9 cellular contexts compared by ENCODE assay signal in genomic region chr2:54599914-54600313, GRCh38.
DNase-seq lines count a peak whose midpoint lies in the region; ATAC-seq, FAIRE-seq and TF ChIP-seq lines count a peak whose summit lies in the region.
"Had no signal": no experiment of that assay in that cellular context is flagged by ENCODE, and none has a peak within 500 bp of the region (broad histone marks: within the 10 kb centered on the region; RNA-seq: fewer than 3 reads in every experiment).

No MANE protein-coding gene starts in this region.

- in situ Hi-C loops in mammary epithelial cell (cut with MboI; ENCODE audit: low sequenced_read_pairs in 2 of 2) = no loop called here

- intact Hi-C loops in activated CD4-positive, alpha-beta T cell treated with anti-CD3 and anti-CD28 coated beads, Interleukin-2, amount 10 ng/mL, durations not matched to agents 24 days and 14 days (cut with micrococcal nuclease) = loop anchor here (5.0 kb wide), 1 partner anchor 42 kb away; no protein-coding TSS in a partner anchor
- intact Hi-C loops in mammary epithelial cell (cut with micrococcal nuclease) = loop anchor here (1.0 kb wide), 1 partner anchor 42 kb away; no protein-coding TSS in a partner anchor
- intact Hi-C loops in lower lobe of right lung (cut with DNase I) = no loop called here

- no peak for TF ChIP-seq CTCF in mammary epithelial cell (conservative IDR thresholded peaks at IDR 0.05 in 1 of 2, IDR thresholded peaks at IDR 0.05 in 1 of 2; ENCODE audit: extremely low read depth in 1 of 2, insufficient read depth in 1 of 2, low read depth in 1 of 2, low read length in 2 of 2)
- TF ChIP-seq CTCF in lower lobe of right lung (IDR thresholded peaks at IDR 0.05) = no peak
- no peak for TF ChIP-seq CTCF in upper lobe of left lung (IDR thresholded peaks at IDR 0.05)

- H4K20me1 ChIP-seq in mammary epithelial cell (ENCODE audit: insufficient read depth, low read length) = no peaks in the 10 kb centered on the region

- H3K4me2 ChIP-seq in mammary epithelial cell (ENCODE audit: insufficient read depth, low read depth, low read length) = peak overlapping the region; percentile 39

- ATAC-seq in lower lobe of right lung (peak; percentile 15 to 36), upper lobe of left lung (ENCODE audit: low FRiP score in 2 of 2) (no peak)

- CTCF ChIA-PET in mammary epithelial cell (lab: Charles Lee; ENCODE audit: low non-redundant PET) = interaction anchor here (0.6 kb wide), 1 partner anchor 142 kb away, joined by 5 read pairs; no protein-coding TSS in a partner anchor

- peak; percentile 81 for DNase-seq in activated CD4-positive, alpha-beta T cell treated with anti-CD3 and anti-CD28 coated beads, Interleukin-2, amount 10 ng/mL, durations not matched to agents 24 days and 14 days
- DNase-seq in activated CD4-positive, alpha-beta T cell treated with anti-CD3 and anti-CD28 coated beads, Interleukin-2, amount 50 U/mL, for 1 hour = no peak
- DNase-seq in mammary epithelial cell = peak; percentile 95
- peak; percentile 61 for DNase-seq in lower lobe of right lung
- peak in 1 of 2 donors; percentile 41 for DNase-seq in upper lobe of left lung
- no peak for DNase-seq in hypothalamus (lab: John Stamatoyannopoulos, UW)
- DNase-seq in H54 (ENCODE audit: insufficient read length, low spot score) = no peak
- no peak for DNase-seq in SW 1271 (lab: John Stamatoyannopoulos, UW)

- H3K9me3 Mint-ChIP-seq in activated CD4-positive, alpha-beta T cell treated with anti-CD3 and anti-CD28 coated beads, Interleukin-2, amount 10 ng/mL, durations not matched to agents 24 days and 14 days = no peaks in the 10 kb centered on the region

- no peaks in the 10 kb centered on the region for H3K27me3 ChIP-seq in mammary epithelial cell (ENCODE audit: insufficient read depth, low read length)
- H3K27me3 ChIP-seq in lower lobe of right lung (ENCODE audit: low read depth) = no peaks in the 10 kb centered on the region
- H3K27me3 ChIP-seq in upper lobe of left lung = no peaks in the 10 kb centered on the region

- H2AFZ ChIP-seq in mammary epithelial cell (ENCODE audit: low read depth, low read length) = peak overlapping the region; percentile 30

- H3K4me3 Mint-ChIP-seq in activated CD4-positive, alpha-beta T cell treated with anti-CD3 and anti-CD28 coated beads, Interleukin-2, amount 10 ng/mL, durations not matched to agents 24 days and 14 days = peak overlapping the region; percentile 21

- H3K27me3 Mint-ChIP-seq in activated CD4-positive, alpha-beta T cell treated with anti-CD3 and anti-CD28 coated beads, Interleukin-2, amount 10 ng/mL, durations not matched to agents 24 days and 14 days = no peaks in the 10 kb centered on the region

- H3K4me1 ChIP-seq in mammary epithelial cell (ENCODE audit: insufficient read depth, low read length) = peaks cover 31% of the 10 kb centered on the region
- H3K4me1 ChIP-seq in lower lobe of right lung = peaks cover 96% of the 10 kb centered on the region
- peaks cover 93 to 100% (median 95%) of the 10 kb centered on the region in 4 donors for H3K4me1 ChIP-seq in upper lobe of left lung

- H3K4me1 Mint-ChIP-seq in activated CD4-positive, alpha-beta T cell treated with anti-CD3 and anti-CD28 coated beads, Interleukin-2, amount 10 ng/mL, durations not matched to agents 24 days and 14 days = peaks cover 96% of the 10 kb centered on the region

- peaks cover 93% of the 10 kb centered on the region for H3K79me2 ChIP-seq in mammary epithelial cell (ENCODE audit: insufficient read depth, low read length)

- TSS peak; percentile 23 for BruUV-seq in mammary epithelial cell (replicated peaks; lab: Mats Ljungman, UMichigan)

- no peak overlapping the region for H3K4me3 ChIP-seq in mammary epithelial cell (replicated peaks in 1 of 3; ENCODE audit: insufficient read depth in 1 of 3, low read depth in 2 of 3, low read length in 3 of 3)
- no peak overlapping the region for H3K4me3 ChIP-seq in lower lobe of right lung
- no peak overlapping the region for H3K4me3 ChIP-seq in upper lobe of left lung

- H3K27ac ChIP-seq in mammary epithelial cell (ENCODE audit: insufficient read depth, low read depth, low read length) = peak overlapping the region; percentile 93
- peak overlapping the region; percentile 51 for H3K27ac ChIP-seq in lower lobe of right lung
- peak overlapping the region; percentile 33 to 82 (median 75) for H3K27ac ChIP-seq in upper lobe of left lung

- H3K36me3 Mint-ChIP-seq in activated CD4-positive, alpha-beta T cell treated with anti-CD3 and anti-CD28 coated beads, Interleukin-2, amount 10 ng/mL, durations not matched to agents 24 days and 14 days (ENCODE audit: low read depth) = peaks cover 29% of the 10 kb centered on the region

- WGBS in mammary epithelial cell (ENCODE audit: low coverage, missing lambda C conversion rate) = 0% methylated on average over 4 of the region's 4 CpGs
- WGBS in upper lobe of left lung, 2 donors = 48 to 51% methylated on average over 2 to 4 of the region's 4 CpGs

- no peaks in the 10 kb centered on the region for H3K9me3 ChIP-seq in mammary epithelial cell (replicated peaks; ENCODE audit: insufficient read depth, low read length)
- H3K9me3 ChIP-seq in lower lobe of right lung = no peaks in the 10 kb centered on the region
- H3K9me3 ChIP-seq in upper lobe of left lung = no peaks in the 10 kb centered on the region

- dilution Hi-C loops in mammary epithelial cell (cut with HindIII; ENCODE audit: low sequenced_read_pairs) = no loop called here

- peak in 1 of 4 donors; percentile 53 for TF ChIP-seq EP300 in upper lobe of left lung (IDR thresholded peaks at IDR 0.05)

- no peak for TF ChIP-seq POLR2A in upper lobe of left lung (IDR thresholded peaks at IDR 0.05)
- TF ChIP-seq POLR2A in H54 (IDR thresholded peaks at IDR 0.05; ENCODE audit: low read depth, low read length) = no peak

- peak overlapping the region; percentile 91 for H3K27ac Mint-ChIP-seq in activated CD4-positive, alpha-beta T cell treated with anti-CD3 and anti-CD28 coated beads, Interleukin-2, amount 10 ng/mL, durations not matched to agents 24 days and 14 days

- no peak for FAIRE-seq in H54 (lab: Jason Lieb, UNC)
- FAIRE-seq: A204.1 had no signal

- peak overlapping the region; percentile 75 for H3K9ac ChIP-seq in mammary epithelial cell (ENCODE audit: insufficient read depth, low read length)

- no peaks in the 10 kb centered on the region for H3K36me3 ChIP-seq in mammary epithelial cell (ENCODE audit: insufficient read depth, low read length)
- H3K36me3 ChIP-seq in lower lobe of right lung = peaks cover 19% of the 10 kb centered on the region
- H3K36me3 ChIP-seq in upper lobe of left lung = peaks cover 0 to 21% (median 9%) of the 10 kb centered on the region in 4 donors

Comparison
In these comparisons a context has a peak if more than half of its experiments do, and no peak if none do; other contexts are left out.
1. DNase-seq: peak in activated CD4-positive, alpha-beta T cell treated with anti-CD3 and anti-CD28 coated beads, Interleukin-2, amount 10 ng/mL, durations not matched to agents 24 days and 14 days (single experiment), mammary epithelial cell (single experiment) and lower lobe of right lung (single experiment); none in activated CD4-positive, alpha-beta T cell treated with anti-CD3 and anti-CD28 coated beads, Interleukin-2, amount 50 U/mL, for 1 hour (single experiment), hypothalamus (0 of 51), H54 (single experiment) and SW 1271 (0 of 2).
2. ATAC-seq: peak in lower lobe of right lung (2 of 2); none in upper lobe of left lung (0 of 2).
3. Peak in every context shown above with its lines, with median percentiles within 50 percentile points of each other: H3K27ac ChIP-seq.